ENCODE assay signal across 8 cellular contexts in genomic region chr14:49972840-49973239, GRCh38.
DNase-seq lines count a peak whose midpoint lies in the region; ATAC-seq and TF ChIP-seq lines count a peak whose summit lies in the region.

No MANE protein-coding gene starts in this region.

- no peaks in the 10 kb centered on the region for H3K9me3 ChIP-seq in gastroesophageal sphincter

- H3K36me3 ChIP-seq in gastroesophageal sphincter: no peaks in the 10 kb centered on the region

- no peaks in the 10 kb centered on the region for H3K27me3 ChIP-seq in gastroesophageal sphincter

- ATAC-seq in activated T-helper 17 cell treated with anti-CD3 and anti-CD28 coated beads, Interleukin-2, amount 50 U/mL, for 72 hours (replicated peaks): peak; percentile 65
- ATAC-seq in gastroesophageal sphincter (peak; percentile 68), HG02840 (IDR thresholded peaks at IDR 0.05; ENCODE audit: low FRiP score, unreplicated experiment) (no peak), GM21381 (IDR thresholded peaks at IDR 0.05; ENCODE audit: unreplicated experiment) (no peak)

- DNase-seq in DMS79 treated with DMSO at 0.1 percent for 48 hours (lab: John Stamatoyannopoulos, UW) (peak; percentile 83), NCI-H146 (lab: John Stamatoyannopoulos, UW) (peak; percentile 73), UCSD-AML1 (lab: John Stamatoyannopoulos, UW; ENCODE audit: unreplicated experiment) (no peak)

- H3K4me3 ChIP-seq in gastroesophageal sphincter (no peak overlapping the region), skin epidermis (peak overlapping the region in 1 of 7 experiments; percentile 6)

- 0 to 4% methylated on average over 3 to 4 of the region's 4 CpGs for WGBS in gastroesophageal sphincter (ENCODE audit: low coverage in 1 of 2), 2 donors

- H3K4me3 Mint-ChIP-seq in activated T-helper 17 cell treated with anti-CD3 and anti-CD28 coated beads, Interleukin-2, amount 50 U/mL, for 72 hours: peak overlapping the region; percentile 86

- TF ChIP-seq POLR2A in gastroesophageal sphincter (IDR thresholded peaks at IDR 0.05): no peak

- H3K4me1 Mint-ChIP-seq in activated T-helper 17 cell treated with anti-CD3 and anti-CD28 coated beads, Interleukin-2, amount 50 U/mL, for 72 hours: peaks cover 56% of the 10 kb centered on the region

- H3K27ac ChIP-seq in gastroesophageal sphincter (peak overlapping the region; percentile 25 to 70 (median 64)), skin epidermis (peak overlapping the region in 20 of 21 experiments; percentile 59 to 98 (median 84))

- no peaks in the 10 kb centered on the region for H3K9me3 Mint-ChIP-seq in activated T-helper 17 cell treated with anti-CD3 and anti-CD28 coated beads, Interleukin-2, amount 50 U/mL, for 72 hours

- peaks cover 41% of the 10 kb centered on the region for H3K36me3 Mint-ChIP-seq in activated T-helper 17 cell treated with anti-CD3 and anti-CD28 coated beads, Interleukin-2, amount 50 U/mL, for 72 hours (ENCODE audit: low read depth)

- no peak for TF ChIP-seq EP300 in gastroesophageal sphincter (IDR thresholded peaks at IDR 0.05)

- TF ChIP-seq CTCF in gastroesophageal sphincter (IDR thresholded peaks at IDR 0.05): no peak

- H3K27ac Mint-ChIP-seq in activated T-helper 17 cell treated with anti-CD3 and anti-CD28 coated beads, Interleukin-2, amount 50 U/mL, for 72 hours: peak overlapping the region; percentile 94

- H3K27me3 Mint-ChIP-seq in activated T-helper 17 cell treated with anti-CD3 and anti-CD28 coated beads, Interleukin-2, amount 50 U/mL, for 72 hours: no peaks in the 10 kb centered on the region

- H3K4me1 ChIP-seq in gastroesophageal sphincter: peaks cover 0 to 39% (median 23%) of the 10 kb centered on the region in 3 donors

Comparison
In these comparisons a context has a peak if more than half of its experiments do, and no peak if none do; other contexts are left out.
1. ATAC-seq: peak in activated T-helper 17 cell treated with anti-CD3 and anti-CD28 coated beads, Interleukin-2, amount 50 U/mL, for 72 hours (single experiment) and gastroesophageal sphincter (single experiment); none in HG02840 (single experiment) and GM21381 (single experiment).